Comparison of ENCODE assay signal across 8 cellular contexts in genomic region chr14:75279153-75279738, GRCh38. TPM values are rescaled to one million over a fixed set of nuclear protein-coding genes. Genes with fewer than 3 reads are reported as not detected.
DNase-seq lines count a peak whose midpoint lies in the region; ATAC-seq and TF ChIP-seq lines count a peak whose summit lies in the region.

No MANE protein-coding gene starts in this region.

- no peak for ATAC-seq in body of pancreas
- ATAC-seq in sciatic nerve, result peak; percentile 51
- no peak for ATAC-seq in HG02759 (IDR thresholded peaks at IDR 0.05; ENCODE audit: unreplicated experiment)

- DNase-seq in ELF-1 (ENCODE audit: low read depth, low spot score) (peak; percentile 73), SW480 (ENCODE audit: low spot score) (peak; percentile 39), body of pancreas (peak; percentile 64 to 79 (median 70)), sciatic nerve (ENCODE audit: low spot score) (peak; percentile 86), iPS-NIHi11 (ENCODE audit: low spot score) (no peak)

- WGBS in HUES64, result under 1% methylated on average over 38 of the region's 38 CpGs
- WGBS in body of pancreas, 2 donors, result 0% methylated on average over 16 to 38 of the region's 38 CpGs

- no peak for TF ChIP-seq POLR2A in body of pancreas (IDR thresholded peaks at IDR 0.05)

- intact Hi-C loops in body of pancreas (cut with DNase I), result no loop called here
- intact Hi-C loops in sciatic nerve (cut with DNase I), result no loop called here

- H3K27me3 ChIP-seq in HUES64 (ENCODE audit: insufficient read depth, low read length) (peaks cover 40% of the 10 kb centered on the region), body of pancreas (no peaks in the 10 kb centered on the region), iPS-18a (ENCODE audit: control insufficient read depth, insufficient read depth, low read length) (peaks cover 63% of the 10 kb centered on the region)

- H3K9me3 ChIP-seq in HUES64 (ENCODE audit: insufficient read depth, low read depth, low read length) (no peaks in the 10 kb centered on the region), body of pancreas (no peaks in the 10 kb centered on the region), iPS-18a (ENCODE audit: control insufficient read depth, low read depth, low read length) (no peaks in the 10 kb centered on the region)

- TF ChIP-seq CTCF in body of pancreas (IDR thresholded peaks at IDR 0.05), result no peak

- H3K27ac ChIP-seq in HUES64 (ENCODE audit: low read depth, low read length) (peak overlapping the region; percentile 32), body of pancreas (peak overlapping the region; percentile 97 to 100 (median 100)), iPS-18a (ENCODE audit: low read length) (no peak overlapping the region)

- H3K36me3 ChIP-seq in HUES64 (ENCODE audit: insufficient read depth, low read length) (peaks cover 20% of the 10 kb centered on the region), body of pancreas (replicated peaks in 1 of 2; ENCODE audit: insufficient read depth in 1 of 2, low read depth in 2 of 2) (peaks cover 0 to 2% of the 10 kb centered on the region in 2 donors), iPS-18a (ENCODE audit: control insufficient read depth, low read depth, low read length) (peaks cover 14% of the 10 kb centered on the region)

- peak overlapping the region; percentile 87 for H3K4me3 ChIP-seq in HUES64 (ENCODE audit: low read length)
- H3K4me3 ChIP-seq in body of pancreas, result peak overlapping the region; percentile 52 to 69
- peak overlapping the region; percentile 94 for H3K4me3 ChIP-seq in iPS-18a (ENCODE audit: low read length)

- H3K4me1 ChIP-seq in HUES64 (ENCODE audit: insufficient read depth, low read length) (peaks cover 20% of the 10 kb centered on the region), body of pancreas (peaks cover 59% of the 10 kb centered on the region), iPS-18a (ENCODE audit: control insufficient read depth, low read depth, low read length) (peaks cover 26% of the 10 kb centered on the region)

- H3K9ac ChIP-seq in HUES64 (ENCODE audit: low read depth, low read length) (peak overlapping the region; percentile 94), iPS-18a (ENCODE audit: low read length) (peak overlapping the region; percentile 91)

RNA-seq across cellular contexts. Expression of gene FOS, which starts 0.6 kb away (rescaled TPM):
- 11.4 TPM for polyA plus RNA-seq in HUES64 (2013, experiment 1 of 2)
- polyA plus RNA-seq in HUES64 (2013, experiment 2 of 2), result 10.3 TPM
- total RNA-seq in body of pancreas, result 1,000 to 10,000 TPM in 1 of 2 donors, 100 to 1,000 TPM in 1; 412 to 1,093 TPM
- 209 TPM for total RNA-seq in sciatic nerve
